ENCODE assay signal across 9 cellular contexts in genomic region chr20:36862857-36863668, GRCh38. TPM values are rescaled to one million over a fixed set of nuclear protein-coding genes. Genes with fewer than 3 reads are reported as not detected.
DNase-seq lines count a peak whose midpoint lies in the region; ATAC-seq and TF ChIP-seq lines count a peak whose summit lies in the region.
"Had no signal": no experiment of that assay in that cellular context is flagged by ENCODE, and none has a peak within 500 bp of the region (broad histone marks: within the 10 kb centered on the region; RNA-seq: fewer than 3 reads in every experiment).

No MANE protein-coding gene starts in this region.

- peak overlapping the region; percentile 88 for H3K4me2 ChIP-seq in trophoblast cell (ENCODE audit: low read length)

- H3K27me3 ChIP-seq in HUES48 (ENCODE audit: control insufficient read depth, insufficient read depth, low read length) (no peaks in the 10 kb centered on the region; the same call in none of the 2 replicates), endodermal cell (ENCODE audit: control insufficient read depth, insufficient read depth, low read length, poor library complexity, severe bottlenecking) (no peaks in the 10 kb centered on the region), trophoblast cell (ENCODE audit: insufficient read depth, low read length) (peaks cover 4% of the 10 kb centered on the region)

- H3K27ac Mint-ChIP-seq in endodermal cell: no peak overlapping the region

- peak overlapping the region; percentile 84 for H3K18ac ChIP-seq in trophoblast cell (ENCODE audit: low read length)

- H3K4me3 Mint-ChIP-seq in endodermal cell: peak overlapping the region; percentile 71

- no peaks in the 10 kb centered on the region for H3K9me3 Mint-ChIP-seq in endodermal cell
- H3K9me3 Mint-ChIP-seq: naive thymus-derived CD8-positive, alpha-beta T cell had no signal

- peak overlapping the region; percentile 64 for H3K4ac ChIP-seq in trophoblast cell (ENCODE audit: low read depth, low read length)

- H3K36me3 ChIP-seq in HUES48 (ENCODE audit: control insufficient read depth, insufficient read depth, low read length) (peaks cover 7% of the 10 kb centered on the region), endodermal cell (ENCODE audit: control insufficient read depth, insufficient read depth, low read length) (peaks cover 20% of the 10 kb centered on the region), trophoblast cell (ENCODE audit: control insufficient read depth in 1 of 2, insufficient read depth in 2 of 2, low read length in 2 of 2) (peaks cover 2 to 4% of the 10 kb centered on the region in 2 experiments)

- DNase-seq in COLO668 (lab: John Stamatoyannopoulos, UW; ENCODE audit: unreplicated experiment) (peak; percentile 67), endodermal cell (peak; percentile 72), trophoblast cell (peak in 1 of 2 donors; percentile 44), T-helper 9 cell (no peak), ureter (ENCODE audit: low spot score) (no peak), occipital lobe (lab: John Stamatoyannopoulos, UW) (no peak)

- peak overlapping the region; percentile 56 for H2AK5ac ChIP-seq in trophoblast cell (ENCODE audit: low read length)

- H2BK120ac ChIP-seq in trophoblast cell (ENCODE audit: insufficient read depth, low read length, poor library complexity): peak overlapping the region; percentile 36

- H3K79me2 ChIP-seq in trophoblast cell (ENCODE audit: control insufficient read depth, insufficient read depth, low read length, poor library complexity): peaks cover 8% of the 10 kb centered on the region

- H2BK5ac ChIP-seq in trophoblast cell (ENCODE audit: low read depth, low read length, poor library complexity): no peak overlapping the region

- peaks cover 7% of the 10 kb centered on the region for H3K36me3 Mint-ChIP-seq in endodermal cell (ENCODE audit: low read depth)
- H3K36me3 Mint-ChIP-seq: naive thymus-derived CD8-positive, alpha-beta T cell had no signal

- peaks cover 12% of the 10 kb centered on the region for H3K79me1 ChIP-seq in trophoblast cell (ENCODE audit: low read length)

- H2BK12ac ChIP-seq in trophoblast cell (ENCODE audit: low read length): no peak overlapping the region

- H3K9me3 ChIP-seq in HUES48 (ENCODE audit: control insufficient read depth, insufficient read depth, low read length) (no peaks in the 10 kb centered on the region), endodermal cell (ENCODE audit: control insufficient read depth, low read length) (no peaks in the 10 kb centered on the region), trophoblast cell (ENCODE audit: insufficient read depth, low read depth, low read length) (no peaks in the 10 kb centered on the region)

- H3K4me3 ChIP-seq in HUES48 (ENCODE audit: low read depth, low read length) (peak overlapping the region; percentile 71; the same call in 1 of the 2 replicates), endodermal cell (ENCODE audit: low read length) (peak overlapping the region; percentile 81), trophoblast cell (ENCODE audit: low read depth, low read length) (peak overlapping the region; percentile 82)

- peak overlapping the region; percentile 79 for H4K12ac ChIP-seq in trophoblast cell (ENCODE audit: low read depth, low read length)

- H2AFZ ChIP-seq in trophoblast cell (ENCODE audit: insufficient read depth, low read length, poor library complexity): peak overlapping the region; percentile 84

- H3K27ac ChIP-seq in HUES48 (ENCODE audit: low read depth, low read length) (no peak overlapping the region), endodermal cell (ENCODE audit: low read depth, low read length) (no peak overlapping the region), trophoblast cell (ENCODE audit: low read depth, low read length) (peak overlapping the region; percentile 2)

- H4K8ac ChIP-seq in trophoblast cell (ENCODE audit: low read depth, low read length): peak overlapping the region; percentile 69

- no peaks in the 10 kb centered on the region for H3K27me3 Mint-ChIP-seq in endodermal cell (ENCODE audit: insufficient read depth)

- H3K14ac ChIP-seq in trophoblast cell (ENCODE audit: low read length): peak overlapping the region; percentile 86

- H3K4me1 ChIP-seq in HUES48 (ENCODE audit: control insufficient read depth, insufficient read depth, low read length) (peaks cover 18% of the 10 kb centered on the region), endodermal cell (ENCODE audit: control insufficient read depth, insufficient read depth, low read length) (peaks cover 15% of the 10 kb centered on the region), trophoblast cell (ENCODE audit: control insufficient read depth in 1 of 2, insufficient read depth in 2 of 2, low read length in 2 of 2) (peaks cover 0 to 8% of the 10 kb centered on the region in 2 experiments)

- peak overlapping the region; percentile 85 for H4K91ac ChIP-seq in trophoblast cell (ENCODE audit: low read depth, low read length)

- TF ChIP-seq CTCF in endodermal cell (conservative IDR thresholded peaks at IDR 0.05): no peak

- H3K4me1 Mint-ChIP-seq in endodermal cell: peaks cover 41% of the 10 kb centered on the region

- ATAC-seq in GM21367 (IDR thresholded peaks at IDR 0.05; ENCODE audit: unreplicated experiment): peak; percentile 4

- H3K23ac ChIP-seq in trophoblast cell (ENCODE audit: low read length): no peak overlapping the region

- peak overlapping the region; percentile 43; the same call in 1 of the 2 replicates for H3K9ac ChIP-seq in HUES48 (ENCODE audit: low read depth, low read length)
- peak overlapping the region; percentile 20 for H3K9ac ChIP-seq in endodermal cell (ENCODE audit: extremely low read depth, low read length, poor library complexity, severe bottlenecking)
- peak overlapping the region; percentile 85 for H3K9ac ChIP-seq in trophoblast cell (ENCODE audit: low read length)

- WGBS in endodermal cell (ENCODE audit: insufficient coverage in 1 of 2, insufficient read length in 1 of 2), 2 experiments: 0% methylated on average over 49 to 129 of the region's 129 CpGs
- WGBS in trophoblast cell (ENCODE audit: extremely low coverage, insufficient coverage, insufficient read length): no CpG with 5 or more reads among the region's 129 CpGs

RNA-seq across cellular contexts. Expression of gene TLDC2, which starts 12.9 kb away (rescaled TPM):
- under 1 TPM; 0.18 to 0.24 TPM for total RNA-seq in endodermal cell
- 0.36 TPM for polyA plus RNA-seq in endodermal cell (2013, experiment 1 of 2)
- polyA plus RNA-seq in endodermal cell (2013, experiment 2 of 2): 0.54 TPM
- polyA plus RNA-seq in trophoblast cell (2013): 0.03 TPM in 1 of 2 replicates, not detected in the other
- 0.36 TPM for total RNA-seq in ureter
- 0.31 TPM for total RNA-seq in occipital lobe
- total RNA-seq: naive thymus-derived CD8-positive, alpha-beta T cell had no signal

Comparison
In these comparisons a context has a peak if more than half of its experiments do, and no peak if none do; other contexts are left out.
1. DNase-seq: peak in COLO668 (single experiment) and endodermal cell (single experiment); none in T-helper 9 cell (single experiment), ureter (single experiment) and occipital lobe (single experiment).
2. H3K9ac ChIP-seq: peak in every context shown above with its lines; median percentile 85 in trophoblast cell; 43 in HUES48; 20 in endodermal cell.
3. Peak in every context shown above with its lines, with median percentiles within 50 percentile points of each other: H3K4me3 ChIP-seq.